20 cellular contexts compared by ENCODE assay signal in genomic region chr9:111668026-111668573, GRCh38.
"Had no signal": no experiment of that assay in that cellular context is flagged by ENCODE, and none has a peak within 500 bp of the region (broad histone marks: within the 10 kb centered on the region; RNA-seq: fewer than 3 reads in every experiment).

No MANE protein-coding gene starts in this region.

- H3K9me3 Mint-ChIP-seq: mesothelial cell of epicardium; naive B cell; natural killer cell treated with Interleukin-12 subunit alpha and Interleukin-12 subunit beta and Interleukin-15 and Interleukin-18, amount 100 ng/mL, for 72 hours; neural progenitor cell; stimulated activated naive B cell treated with anti-CD40 and anti-IgM and Interleukin-4, amounts not matched to agents 10 μg/mL and 1 μg/mL and 100 μg/mL, for 72 hours; stimulated activated naive CD8-positive, alpha-beta T cell treated with anti-CD3 and anti-CD28 coated beads, Interleukin-15, Interleukin-2, amounts not matched to agents 100 ng/mL and 50 ng/mL, for 24 hours had no signal

- DNase-seq: cortex of kidney; dorsolateral prefrontal cortex; effector CD4-positive, alpha-beta T cell; foreskin keratinocyte; heart left ventricle; kidney; mesenchymal stem cell; mucosa of descending colon; naive B cell; sigmoid colon; spleen; stimulated activated CD4-positive, alpha-beta T cell treated with anti-CD3 and anti-CD28 coated beads, Interleukin-2, amount 100 ng/mL, for 48 hours; stimulated activated naive B cell treated with anti-CD40 and anti-IgM and Interleukin-4, amounts not matched to agents 10 μg/mL and 1 μg/mL and 100 μg/mL, for 72 hours; transverse colon; upper lobe of right lung; uterus had no signal

- H3K27me3 Mint-ChIP-seq: naive B cell; natural killer cell treated with Interleukin-12 subunit alpha and Interleukin-12 subunit beta and Interleukin-15 and Interleukin-18, amount 100 ng/mL, for 72 hours; stimulated activated naive B cell treated with anti-CD40 and anti-IgM and Interleukin-4, amounts not matched to agents 10 μg/mL and 1 μg/mL and 100 μg/mL, for 72 hours; stimulated activated naive CD8-positive, alpha-beta T cell treated with anti-CD3 and anti-CD28 coated beads, Interleukin-15, Interleukin-2, amounts not matched to agents 100 ng/mL and 50 ng/mL, for 24 hours had no signal

- H3K36me3 Mint-ChIP-seq: naive B cell had no signal

- H3K4me3 Mint-ChIP-seq: mesothelial cell of epicardium; naive B cell; natural killer cell treated with Interleukin-12 subunit alpha and Interleukin-12 subunit beta and Interleukin-15 and Interleukin-18, amount 100 ng/mL, for 72 hours; neural progenitor cell; stimulated activated naive B cell treated with anti-CD40 and anti-IgM and Interleukin-4, amounts not matched to agents 10 μg/mL and 1 μg/mL and 100 μg/mL, for 72 hours; stimulated activated naive CD8-positive, alpha-beta T cell treated with anti-CD3 and anti-CD28 coated beads, Interleukin-15, Interleukin-2, amounts not matched to agents 100 ng/mL and 50 ng/mL, for 24 hours had no signal

- H3K27ac Mint-ChIP-seq: mesothelial cell of epicardium; natural killer cell treated with Interleukin-12 subunit alpha and Interleukin-12 subunit beta and Interleukin-15 and Interleukin-18, amount 100 ng/mL, for 72 hours; neural progenitor cell; stimulated activated naive B cell treated with anti-CD40 and anti-IgM and Interleukin-4, amounts not matched to agents 10 μg/mL and 1 μg/mL and 100 μg/mL, for 72 hours; stimulated activated naive CD8-positive, alpha-beta T cell treated with anti-CD3 and anti-CD28 coated beads, Interleukin-15, Interleukin-2, amounts not matched to agents 100 ng/mL and 50 ng/mL, for 24 hours had no signal
